Comparison of ENCODE assay signal across 10 cellular contexts in the genomic region with DNA sequence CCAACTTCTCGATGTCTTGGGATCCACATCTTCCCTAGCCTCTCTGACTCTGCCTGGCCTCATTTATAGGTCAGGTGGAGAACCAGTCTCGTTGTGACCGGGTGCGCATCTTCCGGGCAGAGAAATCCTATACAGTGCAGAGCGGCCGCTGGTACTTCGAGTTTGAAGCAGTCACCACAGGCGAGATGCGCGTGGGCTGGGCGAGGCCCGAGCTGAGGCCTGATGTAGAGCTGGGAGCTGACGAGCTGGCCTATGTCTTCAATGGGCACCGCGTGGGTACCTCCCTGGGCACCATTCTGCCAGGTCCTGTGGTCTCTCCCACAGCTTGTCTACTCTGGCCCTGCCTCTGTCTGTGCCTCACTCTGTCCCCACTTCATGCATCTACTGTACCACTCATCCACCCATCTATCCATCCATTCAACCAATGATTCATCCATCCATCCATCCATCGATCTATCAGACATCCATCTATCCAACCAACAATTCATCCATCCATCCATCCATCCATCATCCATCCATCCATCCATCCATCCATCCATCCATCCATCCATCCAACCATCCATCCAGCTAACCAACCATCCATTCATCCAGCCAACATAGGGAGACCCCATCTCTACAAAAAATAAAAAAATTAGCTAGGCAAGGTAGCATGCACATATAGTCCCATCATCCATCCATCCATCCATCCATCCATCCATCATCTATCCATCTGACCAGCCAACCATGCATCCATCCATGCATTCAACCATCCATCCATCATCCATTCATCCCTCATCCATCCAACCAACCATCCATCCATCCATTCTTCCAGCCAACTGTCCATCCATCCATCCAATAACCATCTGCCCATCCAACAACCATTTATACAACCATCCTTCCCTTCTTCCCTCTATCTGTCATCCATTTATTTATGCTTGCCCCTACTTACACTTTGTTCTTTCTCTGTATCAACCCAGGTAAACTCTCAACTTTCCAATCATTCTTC. TPM values are rescaled to one million over a fixed set of nuclear protein-coding genes. Genes with fewer than 3 reads are reported as not detected.
"Had no signal": no experiment of that assay in that cellular context is flagged by ENCODE, and none has a peak within 500 bp of the region (broad histone marks: within the 10 kb centered on the region; RNA-seq: fewer than 3 reads in every experiment).

No MANE protein-coding gene starts in this region.

- H2AFZ ChIP-seq: GM23338 had no signal

- H3K36me3 ChIP-seq: HAP-1 had no signal

- H3K4me3 ChIP-seq: GM23338, HAP-1, K562 had no signal

- FAIRE-seq: K562 had no signal

- H3K4me1 ChIP-seq: HAP-1 had no signal

- DNase-seq: H7, Kasumi-1, KG1 had no signal

- H3K27ac ChIP-seq: HL-60 had no signal

- H3K9me3 ChIP-seq: HAP-1 had no signal

- H3K4me2 ChIP-seq: GM23338 had no signal

- ATAC-seq: GM23338, HCT116, K562 had no signal

RNA-seq across cellular contexts. Expression of gene RYR1, which starts 34.3 kb away (rescaled TPM):
- total RNA-seq: H4, HT1080 had no signal

RNA-seq across cellular contexts. Expression of gene RASGRP4, which starts 41.8 kb away (rescaled TPM):
- total RNA-seq: HT1080 had no signal
